ENCODE assay signal across 8 cellular contexts in the genomic region with DNA sequence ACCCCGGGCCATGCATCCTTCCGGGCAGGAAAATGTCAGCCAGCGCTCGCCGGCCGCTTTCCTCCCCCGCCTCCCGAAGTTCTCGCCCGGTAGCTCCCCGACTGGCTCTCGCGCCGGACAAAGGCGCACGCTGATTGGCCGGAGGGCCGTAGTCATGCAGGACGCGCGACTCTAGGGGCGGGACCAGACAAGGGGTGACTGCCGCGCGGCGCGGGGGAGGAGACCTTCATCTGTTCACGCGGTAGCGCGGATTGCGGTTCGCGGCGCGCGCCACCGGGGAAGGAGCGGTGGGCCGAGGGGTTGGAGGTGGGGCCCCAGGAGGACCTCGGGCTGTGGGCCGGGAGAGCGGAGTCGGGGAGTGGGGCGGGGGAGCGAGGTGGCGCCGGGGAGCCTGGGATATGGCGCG. TPM values are rescaled to one million over a fixed set of nuclear protein-coding genes. Genes with fewer than 3 reads are reported as not detected.
DNase-seq lines count a peak whose midpoint lies in the region; ATAC-seq and TF ChIP-seq lines count a peak whose summit lies in the region.

Gene FLVCR1, plus strand, starts transcription at position 221 of the 406 bp plus-strand sequence. Its CDS starts 178 bp downstream, at position 399.

- peak; percentile 99 for DNase-seq in NCI-H69 (lab: John Stamatoyannopoulos, UW)
- DNase-seq in activated CD4-positive, alpha-beta T cell treated with anti-CD3 and anti-CD28 coated beads, Interleukin-2, amount 10 ng/mL, durations not matched to agents 24 days and 14 days, result peak; percentile 99
- peak; percentile 99 for DNase-seq in coronary artery (ENCODE audit: low spot score)
- DNase-seq in left colon, result peak; percentile 98
- DNase-seq in stimulated activated CD4-positive, alpha-beta T cell treated with anti-CD3 and anti-CD28 coated beads, Interleukin-1b, Interleukin-23, amount 100 ng/mL, for 4 hours (ENCODE audit: low read depth in 2 of 2), result peak; percentile 78 to 86

- H3K4me3 ChIP-seq in coronary artery, result peak within 1 kb of the TSS; percentile 90

- H3K4me1 Mint-ChIP-seq in activated CD4-positive, alpha-beta T cell treated with anti-CD3 and anti-CD28 coated beads, Interleukin-2, amount 10 ng/mL, durations not matched to agents 24 days and 14 days, result peaks cover 20% of the 10 kb centered on the region

- intact Hi-C loops in activated CD4-positive, alpha-beta T cell treated with anti-CD3 and anti-CD28 coated beads, Interleukin-2, amount 10 ng/mL, durations not matched to agents 24 days and 14 days (cut with micrococcal nuclease), result loop anchor here (1.0 to 10.0 kb wide), 6 partner anchors 67 to 823 kb away; partner anchors contain the start of genes ANGEL2, ATF3, DTL and INTS7
- intact Hi-C loops in left colon (cut with DNase I, micrococcal nuclease), result no loop called here

- peaks cover 16% of the 10 kb centered on the region for H3K36me3 Mint-ChIP-seq in activated CD4-positive, alpha-beta T cell treated with anti-CD3 and anti-CD28 coated beads, Interleukin-2, amount 10 ng/mL, durations not matched to agents 24 days and 14 days (ENCODE audit: low read depth)

- H3K27ac Mint-ChIP-seq in activated CD4-positive, alpha-beta T cell treated with anti-CD3 and anti-CD28 coated beads, Interleukin-2, amount 10 ng/mL, durations not matched to agents 24 days and 14 days, result peak within 1 kb of the TSS; percentile 97

- H3K4me3 Mint-ChIP-seq in activated CD4-positive, alpha-beta T cell treated with anti-CD3 and anti-CD28 coated beads, Interleukin-2, amount 10 ng/mL, durations not matched to agents 24 days and 14 days, result no peak within 1 kb of the TSS

- H3K27me3 Mint-ChIP-seq in activated CD4-positive, alpha-beta T cell treated with anti-CD3 and anti-CD28 coated beads, Interleukin-2, amount 10 ng/mL, durations not matched to agents 24 days and 14 days, result no peaks in the 10 kb centered on the region

- H3K9me3 Mint-ChIP-seq in activated CD4-positive, alpha-beta T cell treated with anti-CD3 and anti-CD28 coated beads, Interleukin-2, amount 10 ng/mL, durations not matched to agents 24 days and 14 days, result peaks cover 3% of the 10 kb centered on the region

- ATAC-seq in GM19372 (IDR thresholded peaks at IDR 0.05; ENCODE audit: low read depth, unreplicated experiment) (peak; percentile 98), HG03521 (IDR thresholded peaks at IDR 0.05; ENCODE audit: unreplicated experiment) (peak; percentile 97), left colon (peak; percentile 96)

- TF ChIP-seq CTCF in C4-2B (conservative IDR thresholded peaks at IDR 0.05), result no peak
- no peak for TF ChIP-seq CTCF in coronary artery (IDR thresholded peaks at IDR 0.05)

- peak within 1 kb of the TSS; percentile 86 for H3K27ac ChIP-seq in C4-2B
- peak within 1 kb of the TSS; percentile 92 for H3K27ac ChIP-seq in coronary artery

RNA-seq across cellular contexts. Expression of gene FLVCR1, which starts in this region (rescaled TPM):
- total RNA-seq in activated CD4-positive, alpha-beta T cell treated with anti-CD3 and anti-CD28 coated beads, Interleukin-2, amount 10 ng/mL, durations not matched to agents 24 days and 14 days, result 17.9 and 21.8 TPM in 2 replicates
- 10 to 100 TPM; 10.9 to 14.2 TPM for total RNA-seq in left colon

Comparison
In these comparisons a context has a peak if more than half of its experiments do, and no peak if none do; other contexts are left out.
1. Peak in every context shown above with its lines: DNase-seq, ATAC-seq, H3K4me3 ChIP-seq and H3K27ac ChIP-seq.